11 cellular contexts compared by ENCODE assay signal in the genomic region with DNA sequence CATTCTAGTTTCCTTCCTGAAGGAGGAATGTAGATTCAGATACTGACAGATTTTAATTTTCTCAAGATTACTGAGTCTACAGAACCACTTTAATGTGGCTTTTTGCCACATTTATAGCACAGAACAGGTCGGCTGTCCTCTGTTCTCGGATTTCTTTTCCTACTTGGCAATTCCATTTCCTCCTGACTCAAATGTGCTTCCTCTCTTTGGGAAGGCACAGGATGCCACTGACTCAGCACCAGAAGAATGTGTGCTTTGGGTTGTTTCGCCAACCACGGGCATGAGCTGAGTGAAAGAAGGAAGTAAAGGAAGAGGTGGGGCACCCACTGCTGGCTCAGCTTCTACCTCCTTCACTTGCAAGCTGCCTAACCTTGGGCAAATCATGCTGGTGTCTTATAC.
DNase-seq lines count a peak whose midpoint lies in the region; ATAC-seq and TF ChIP-seq lines count a peak whose summit lies in the region.
"Had no signal": no experiment of that assay in that cellular context is flagged by ENCODE, and none has a peak within 500 bp of the region (broad histone marks: within the 10 kb centered on the region; RNA-seq: fewer than 3 reads in every experiment).

No MANE protein-coding gene starts in this region.

- DNase-seq in Right ventricle myocardium inferior (ENCODE audit: missing footprints) (peak; percentile 45), cardiac septum (ENCODE audit: low spot score) (no peak), SW480 (ENCODE audit: low spot score) (peak; percentile 23), foreskin keratinocyte (peak; percentile 89 to 96), ureter (ENCODE audit: low spot score) (peak; percentile 47), activated gamma-delta T cell (lab: John Stamatoyannopoulos, UW) (no peak), glutamatergic neuron (no peak)
- DNase-seq in stimulated activated CD4-positive, alpha-beta T cell treated with anti-CD3 and anti-CD28 coated beads, Interleukin-2, amount 100 ng/mL, for 24 hours = no peak

- H3K9me3 Mint-ChIP-seq in glutamatergic neuron (ENCODE audit: unreplicated experiment) = no peaks in the 10 kb centered on the region

- no peak overlapping the region for H3K4me3 Mint-ChIP-seq in glutamatergic neuron (ENCODE audit: unreplicated experiment)

- no peak overlapping the region for H3K27ac ChIP-seq in foreskin keratinocyte
- H3K27ac ChIP-seq: coronary artery, SK-N-MC had no signal

- no peaks in the 10 kb centered on the region for H3K4me1 Mint-ChIP-seq in glutamatergic neuron (ENCODE audit: low read depth, unreplicated experiment)

- TF ChIP-seq CTCF in foreskin keratinocyte (conservative IDR thresholded peaks at IDR 0.05) (peak; percentile 46), glutamatergic neuron (IDR thresholded peaks at IDR 0.05; ENCODE audit: partially characterized antibody, unreplicated experiment) (no peak)

- no peak overlapping the region for H3K27ac Mint-ChIP-seq in glutamatergic neuron (ENCODE audit: unreplicated experiment)

- intact Hi-C loops in Right ventricle myocardium inferior (cut with DNase I) (no loop called here), cardiac septum (cut with DNase I) (no loop called here)

- H3K27me3 Mint-ChIP-seq in glutamatergic neuron (ENCODE audit: unreplicated experiment) = no peaks in the 10 kb centered on the region

- no peaks in the 10 kb centered on the region for H3K27me3 ChIP-seq in foreskin keratinocyte

- H3K4me1 ChIP-seq in foreskin keratinocyte = peaks cover 19% of the 10 kb centered on the region

- no peak for ATAC-seq in Right ventricle myocardium inferior
- ATAC-seq in foreskin keratinocyte = peak; percentile 98
- ATAC-seq: left colon had no signal

- H3K36me3 Mint-ChIP-seq in glutamatergic neuron (ENCODE audit: unreplicated experiment) = no peaks in the 10 kb centered on the region

Comparison
In these comparisons a context has a peak if more than half of its experiments do, and no peak if none do; other contexts are left out.
1. DNase-seq: peak in Right ventricle myocardium inferior (single experiment), SW480 (single experiment), foreskin keratinocyte (2 of 2) and ureter (single experiment); none in cardiac septum (single experiment), activated gamma-delta T cell (single experiment), stimulated activated CD4-positive, alpha-beta T cell treated with anti-CD3 and anti-CD28 coated beads, Interleukin-2, amount 100 ng/mL, for 24 hours (0 of 2) and glutamatergic neuron (single experiment).